24 cellular contexts compared by ENCODE assay signal in genomic region chr16:88653101-88653500, GRCh38. TPM values are rescaled to one million over a fixed set of nuclear protein-coding genes. Genes with fewer than 3 reads are reported as not detected.
DNase-seq lines count a peak whose midpoint lies in the region; ATAC-seq and TF ChIP-seq lines count a peak whose summit lies in the region.
"Had no signal": no experiment of that assay in that cellular context is flagged by ENCODE, and none has a peak within 500 bp of the region (broad histone marks: within the 10 kb centered on the region; RNA-seq: fewer than 3 reads in every experiment).

No MANE protein-coding gene starts in this region.

- H3K4me1 ChIP-seq in BLaER1 treated with 17β-estradiol and CSF1 and Interleukin-3, amounts not matched to agents 10 nM and 100 nM: peaks cover 62 to 92% (median 85%) of the 10 kb centered on the region in 10 experiments
- H3K4me1 ChIP-seq: right lobe of liver had no signal

- no peak for TF ChIP-seq CTCF in natural killer cell (IDR thresholded peaks at IDR 0.05)

- H3K27me3 Mint-ChIP-seq in activated CD4-positive, alpha-beta memory T cell treated with anti-CD3 and anti-CD28 coated beads, Interleukin-2, amount 10 ng/mL, durations not matched to agents 7 days and 5 days: no peaks in the 10 kb centered on the region
- H3K27me3 Mint-ChIP-seq in activated CD4-positive, alpha-beta memory T cell treated with anti-CD3 and anti-CD28 coated beads for 36 hours: no peaks in the 10 kb centered on the region
- no peaks in the 10 kb centered on the region for H3K27me3 Mint-ChIP-seq in activated CD8-positive, alpha-beta T cell treated with anti-CD3 and anti-CD28 coated beads, Interleukin-2, amount 10 ng/mL, durations not matched to agents 7 days and 5 days (ENCODE audit: low read depth)
- H3K27me3 Mint-ChIP-seq in natural killer cell (ENCODE audit: low read depth in 2 of 2): no peaks in the 10 kb centered on the region

- H3K9ac ChIP-seq in BLaER1 treated with 17β-estradiol and CSF1 and Interleukin-3, amounts not matched to agents 10 nM and 100 nM: peak overlapping the region in 3 of 11 experiments; percentile 96 to 98 (median 97); a peak in 4 of 22 replicates

- peaks cover 26% of the 10 kb centered on the region for H3K4me1 Mint-ChIP-seq in activated CD4-positive, alpha-beta memory T cell treated with anti-CD3 and anti-CD28 coated beads, Interleukin-2, amount 10 ng/mL, durations not matched to agents 7 days and 5 days
- peaks cover 14% of the 10 kb centered on the region for H3K4me1 Mint-ChIP-seq in activated CD4-positive, alpha-beta memory T cell treated with anti-CD3 and anti-CD28 coated beads for 36 hours (ENCODE audit: low read depth)
- peaks cover 26% of the 10 kb centered on the region for H3K4me1 Mint-ChIP-seq in activated CD8-positive, alpha-beta T cell treated with anti-CD3 and anti-CD28 coated beads, Interleukin-2, amount 10 ng/mL, durations not matched to agents 7 days and 5 days (ENCODE audit: low read depth)
- H3K4me1 Mint-ChIP-seq in natural killer cell: peaks cover 42 to 51% of the 10 kb centered on the region in 2 donors

- H3K9me3 Mint-ChIP-seq in activated CD4-positive, alpha-beta memory T cell treated with anti-CD3 and anti-CD28 coated beads, Interleukin-2, amount 10 ng/mL, durations not matched to agents 7 days and 5 days: no peaks in the 10 kb centered on the region
- no peaks in the 10 kb centered on the region for H3K9me3 Mint-ChIP-seq in activated CD4-positive, alpha-beta memory T cell treated with anti-CD3 and anti-CD28 coated beads for 36 hours
- no peaks in the 10 kb centered on the region for H3K9me3 Mint-ChIP-seq in activated CD8-positive, alpha-beta T cell treated with anti-CD3 and anti-CD28 coated beads, Interleukin-2, amount 10 ng/mL, durations not matched to agents 7 days and 5 days (ENCODE audit: insufficient read depth)
- no peaks in the 10 kb centered on the region for H3K9me3 Mint-ChIP-seq in natural killer cell

- H3K4me2 ChIP-seq in BLaER1 treated with 17β-estradiol and CSF1 and Interleukin-3, amounts not matched to agents 10 nM and 100 nM: peak overlapping the region in 10 of 11 experiments; percentile 88 to 100 (median 100); a peak in 18 of 22 replicates

- peaks cover 24 to 57% (median 27%) of the 10 kb centered on the region in 11 experiments for H4K20me1 ChIP-seq in BLaER1 treated with 17β-estradiol and CSF1 and Interleukin-3, amounts not matched to agents 10 nM and 100 nM

- no peaks in the 10 kb centered on the region for H3K9me3 ChIP-seq in BLaER1 treated with 17β-estradiol and CSF1 and Interleukin-3, amounts not matched to agents 10 nM and 100 nM (replicated peaks in 1 of 11)
- H3K9me3 ChIP-seq: gastrocnemius medialis, right lobe of liver, tibial nerve had no signal

- peak overlapping the region; percentile 47 for H3K27ac Mint-ChIP-seq in activated CD4-positive, alpha-beta memory T cell treated with anti-CD3 and anti-CD28 coated beads, Interleukin-2, amount 10 ng/mL, durations not matched to agents 7 days and 5 days
- no peak overlapping the region for H3K27ac Mint-ChIP-seq in activated CD4-positive, alpha-beta memory T cell treated with anti-CD3 and anti-CD28 coated beads for 36 hours
- peak overlapping the region; percentile 65 for H3K27ac Mint-ChIP-seq in activated CD8-positive, alpha-beta T cell treated with anti-CD3 and anti-CD28 coated beads, Interleukin-2, amount 10 ng/mL, durations not matched to agents 7 days and 5 days
- H3K27ac Mint-ChIP-seq in natural killer cell: peak overlapping the region; percentile 96 to 99

- H3K36me3 Mint-ChIP-seq in activated CD4-positive, alpha-beta memory T cell treated with anti-CD3 and anti-CD28 coated beads, Interleukin-2, amount 10 ng/mL, durations not matched to agents 7 days and 5 days (ENCODE audit: low read depth): peaks cover 33% of the 10 kb centered on the region
- H3K36me3 Mint-ChIP-seq in activated CD4-positive, alpha-beta memory T cell treated with anti-CD3 and anti-CD28 coated beads for 36 hours: peaks cover 19% of the 10 kb centered on the region
- H3K36me3 Mint-ChIP-seq in activated CD8-positive, alpha-beta T cell treated with anti-CD3 and anti-CD28 coated beads, Interleukin-2, amount 10 ng/mL, durations not matched to agents 7 days and 5 days (ENCODE audit: low read depth): peaks cover 19% of the 10 kb centered on the region
- H3K36me3 Mint-ChIP-seq in natural killer cell: no peaks in the 10 kb centered on the region

- no peaks in the 10 kb centered on the region for H3K27me3 ChIP-seq in BLaER1 treated with 17β-estradiol and CSF1 and Interleukin-3, amounts not matched to agents 10 nM and 100 nM
- H3K27me3 ChIP-seq: gastrocnemius medialis, right lobe of liver, tibial nerve had no signal

- peak overlapping the region in 6 of 11 experiments; percentile 97 to 99 (median 98); a peak in 9 of 22 replicates for H3K27ac ChIP-seq in BLaER1 treated with 17β-estradiol and CSF1 and Interleukin-3, amounts not matched to agents 10 nM and 100 nM
- H3K27ac ChIP-seq: gastrocnemius medialis, right lobe of liver had no signal

- POLR2A ChIA-PET in activated CD4-positive, alpha-beta memory T cell treated with anti-CD3 and anti-CD28 coated beads, Interleukin-2, amount 10 ng/mL, durations not matched to agents 7 days and 5 days (lab: Charles Lee): interaction anchor here (1.1 kb wide), 1 partner anchor 50 kb away, joined by 3 read pairs; no protein-coding TSS in a partner anchor
- POLR2A ChIA-PET in activated CD4-positive, alpha-beta memory T cell treated with anti-CD3 and anti-CD28 coated beads for 36 hours (lab: Charles Lee): no interaction called here
- POLR2A ChIA-PET in activated CD8-positive, alpha-beta T cell treated with anti-CD3 and anti-CD28 coated beads, Interleukin-2, amount 10 ng/mL, durations not matched to agents 7 days and 5 days (lab: Charles Lee): no interaction called here

- no peak overlapping the region for H3K4me3 Mint-ChIP-seq in activated CD4-positive, alpha-beta memory T cell treated with anti-CD3 and anti-CD28 coated beads, Interleukin-2, amount 10 ng/mL, durations not matched to agents 7 days and 5 days
- no peak overlapping the region for H3K4me3 Mint-ChIP-seq in activated CD4-positive, alpha-beta memory T cell treated with anti-CD3 and anti-CD28 coated beads for 36 hours
- H3K4me3 Mint-ChIP-seq in activated CD8-positive, alpha-beta T cell treated with anti-CD3 and anti-CD28 coated beads, Interleukin-2, amount 10 ng/mL, durations not matched to agents 7 days and 5 days: no peak overlapping the region
- H3K4me3 Mint-ChIP-seq in natural killer cell: peak overlapping the region; percentile 78

- H3K4me3 ChIP-seq in BLaER1 treated with 17β-estradiol and CSF1 and Interleukin-3, amounts not matched to agents 10 nM and 100 nM: no peak overlapping the region
- H3K4me3 ChIP-seq: gastrocnemius medialis, lung, right lobe of liver, tibial nerve had no signal

- no peak for ATAC-seq in activated CD8-positive, alpha-beta T cell treated with anti-CD3 and anti-CD28 coated beads, Interleukin-2, amount 10 ng/mL, durations not matched to agents 7 days and 5 days
- ATAC-seq in natural killer cell (no peak), GM18909 (IDR thresholded peaks at IDR 0.05; ENCODE audit: poor library complexity, unreplicated experiment) (no peak), HG03097 (IDR thresholded peaks at IDR 0.05; ENCODE audit: low FRiP score, unreplicated experiment) (no peak)
- ATAC-seq: activated CD4-positive, CD25-positive, alpha-beta regulatory T cell treated with anti-CD3 and anti-CD28 coated beads, Interleukin-2, amount 50 U/mL, for 24 hours; gastrocnemius medialis; right lobe of liver had no signal

- intact Hi-C loops in activated CD4-positive, alpha-beta memory T cell treated with anti-CD3 and anti-CD28 coated beads for 36 hours (cut with micrococcal nuclease): loop anchor here (5.0 kb wide), 1 partner anchor 839 kb away; the partner anchor contains the start of gene ANKRD11
- intact Hi-C loops in natural killer cell (cut with micrococcal nuclease): loop anchor here (1.0 to 5.0 kb wide), 3 partner anchors 13 to 1266 kb away; no protein-coding TSS in a partner anchor

- DNase-seq in activated CD4-positive, alpha-beta memory T cell treated with anti-CD3 and anti-CD28 coated beads, Interleukin-2, amount 10 ng/mL, durations not matched to agents 7 days and 5 days: no peak
- no peak for DNase-seq in activated CD4-positive, alpha-beta memory T cell treated with anti-CD3 and anti-CD28 coated beads for 36 hours
- no peak for DNase-seq in activated CD8-positive, alpha-beta T cell treated with anti-CD3 and anti-CD28 coated beads, Interleukin-2, amount 10 ng/mL, durations not matched to agents 7 days and 5 days
- no peak for DNase-seq in natural killer cell
- DNase-seq in NCI-H2196 (lab: John Stamatoyannopoulos, UW; ENCODE audit: unreplicated experiment): no peak
- DNase-seq: DMS53; gastrocnemius medialis; IMR-90; NCI-H1694; NCI-H446 treated with DMSO at 0.1 percent for 48 hours; NCI-H82; posterior cingulate gyrus; right lobe of liver; stimulated activated CD4-positive, alpha-beta T cell treated with anti-CD3 and anti-CD28 coated beads, Interleukin-2, amount 100 ng/mL, for 48 hours had no signal

- CTCF ChIA-PET in activated CD4-positive, alpha-beta memory T cell treated with anti-CD3 and anti-CD28 coated beads, Interleukin-2, amount 10 ng/mL, durations not matched to agents 7 days and 5 days (lab: Charles Lee): interaction anchor here (1.0 to 1.3 kb wide), 2 partner anchors 10 to 11 kb away, joined by 3 to 4 read pairs; partner anchors contain the start of gene MVD
- CTCF ChIA-PET in activated CD4-positive, alpha-beta memory T cell treated with anti-CD3 and anti-CD28 coated beads for 36 hours (lab: Charles Lee): no interaction called here
- CTCF ChIA-PET in activated CD8-positive, alpha-beta T cell treated with anti-CD3 and anti-CD28 coated beads, Interleukin-2, amount 10 ng/mL, durations not matched to agents 7 days and 5 days (lab: Charles Lee): no interaction called here

- H3K36me3 ChIP-seq in BLaER1 treated with 17β-estradiol and CSF1 and Interleukin-3, amounts not matched to agents 10 nM and 100 nM: peaks cover 11 to 63% (median 28%) of the 10 kb centered on the region in 11 experiments; a peak in 21 of 22 replicates

RNA-seq across cellular contexts. Expression of gene CYBA, which starts 2.2 kb away (rescaled TPM):
- 100 to 1,000 TPM; 580 to 588 TPM for total RNA-seq in activated CD4-positive, alpha-beta memory T cell treated with anti-CD3 and anti-CD28 coated beads, Interleukin-2, amount 10 ng/mL, durations not matched to agents 7 days and 5 days
- 100 to 1,000 TPM; 262 to 265 TPM for total RNA-seq in activated CD4-positive, alpha-beta memory T cell treated with anti-CD3 and anti-CD28 coated beads for 36 hours
- 100 to 1,000 TPM; 568 to 599 TPM for total RNA-seq in activated CD8-positive, alpha-beta T cell treated with anti-CD3 and anti-CD28 coated beads, Interleukin-2, amount 10 ng/mL, durations not matched to agents 7 days and 5 days
- 1,000 to 10,000 TPM; 1,001 to 1,351 (median 1,051) TPM for total RNA-seq in natural killer cell
- total RNA-seq: H4 had no signal

RNA-seq across cellular contexts. Expression of gene MVD, which starts 9.8 kb away (rescaled TPM):
- 100 to 1,000 TPM; 134 to 139 TPM for total RNA-seq in activated CD4-positive, alpha-beta memory T cell treated with anti-CD3 and anti-CD28 coated beads, Interleukin-2, amount 10 ng/mL, durations not matched to agents 7 days and 5 days
- total RNA-seq in activated CD4-positive, alpha-beta memory T cell treated with anti-CD3 and anti-CD28 coated beads for 36 hours: 100 to 1,000 TPM; 111 to 113 TPM
- total RNA-seq in activated CD8-positive, alpha-beta T cell treated with anti-CD3 and anti-CD28 coated beads, Interleukin-2, amount 10 ng/mL, durations not matched to agents 7 days and 5 days: 10 to 100 TPM; 86.0 to 96.1 TPM
- 100 to 1,000 TPM; 176 to 271 (median 185) TPM for total RNA-seq in natural killer cell

RNA-seq across cellular contexts. Expression of gene IL17C, which starts 14.7 kb away (rescaled TPM):
- total RNA-seq in activated CD4-positive, alpha-beta memory T cell treated with anti-CD3 and anti-CD28 coated beads, Interleukin-2, amount 10 ng/mL, durations not matched to agents 7 days and 5 days: under 1 TPM; 0.23 to 0.43 TPM
- total RNA-seq in activated CD4-positive, alpha-beta memory T cell treated with anti-CD3 and anti-CD28 coated beads for 36 hours: under 1 TPM in 1 of 2 experiments, not detected in 1; 0.22 TPM
- total RNA-seq in activated CD8-positive, alpha-beta T cell treated with anti-CD3 and anti-CD28 coated beads, Interleukin-2, amount 10 ng/mL, durations not matched to agents 7 days and 5 days: under 1 TPM in 1 of 2 experiments, not detected in 1; 0.37 TPM
- total RNA-seq in natural killer cell: 1 to 10 TPM in 2 of 3 donors, under 1 TPM in 1; 0.61 to 3.0 (median 1.2) TPM
- total RNA-seq: aorta, endothelial cell of umbilical vein, fibroblast of lung, gastrocnemius medialis, H4, IMR-90, lung, right lobe of liver, tibial nerve had no signal

RNA-seq across cellular contexts. Expression of gene SNAI3, which starts 33.2 kb away (rescaled TPM):
- 10 to 100 TPM; 16.5 to 16.6 TPM for total RNA-seq in activated CD4-positive, alpha-beta memory T cell treated with anti-CD3 and anti-CD28 coated beads, Interleukin-2, amount 10 ng/mL, durations not matched to agents 7 days and 5 days
- total RNA-seq in activated CD4-positive, alpha-beta memory T cell treated with anti-CD3 and anti-CD28 coated beads for 36 hours: 1 to 10 TPM; 5.5 to 5.8 TPM
- 10 to 100 TPM; 13.4 to 14.3 TPM for total RNA-seq in activated CD8-positive, alpha-beta T cell treated with anti-CD3 and anti-CD28 coated beads, Interleukin-2, amount 10 ng/mL, durations not matched to agents 7 days and 5 days
- total RNA-seq in natural killer cell: 1 to 10 TPM; 8.2 to 9.2 (median 8.4) TPM
- total RNA-seq: IMR-90 had no signal

RNA-seq across cellular contexts. Expression of gene RNF166, which starts 53.1 kb away (rescaled TPM):
- total RNA-seq in activated CD4-positive, alpha-beta memory T cell treated with anti-CD3 and anti-CD28 coated beads, Interleukin-2, amount 10 ng/mL, durations not matched to agents 7 days and 5 days: 100 to 1,000 TPM; 155 to 156 TPM
- 10 to 100 TPM; 46.4 to 55.6 TPM for total RNA-seq in activated CD4-positive, alpha-beta memory T cell treated with anti-CD3 and anti-CD28 coated beads for 36 hours
- 100 to 1,000 TPM; 144 to 166 TPM for total RNA-seq in activated CD8-positive, alpha-beta T cell treated with anti-CD3 and anti-CD28 coated beads, Interleukin-2, amount 10 ng/mL, durations not matched to agents 7 days and 5 days
- 100 to 1,000 TPM; 459 to 712 (median 501) TPM for total RNA-seq in natural killer cell
